11 cellular contexts compared by ENCODE assay signal in genomic region chr19:18017275-18018083, GRCh38. TPM values are rescaled to one million over a fixed set of nuclear protein-coding genes. Genes with fewer than 3 reads are reported as not detected.
DNase-seq lines count a peak whose midpoint lies in the region; ATAC-seq and TF ChIP-seq lines count a peak whose summit lies in the region.
"Had no signal": no experiment of that assay in that cellular context is flagged by ENCODE, and none has a peak within 500 bp of the region (broad histone marks: within the 10 kb centered on the region; RNA-seq: fewer than 3 reads in every experiment).

No MANE protein-coding gene starts in this region.

- H3K27me3 ChIP-seq in dorsolateral prefrontal cortex (no peaks in the 10 kb centered on the region), uterus (no peaks in the 10 kb centered on the region)
- no peaks in the 10 kb centered on the region for H3K27me3 ChIP-seq in naive thymus-derived CD4-positive, alpha-beta T cell (ENCODE audit: control insufficient read depth in 2 of 2, insufficient read depth in 2 of 2, low read length in 2 of 2)

- peaks cover 80% of the 10 kb centered on the region for H3K4me1 Mint-ChIP-seq in activated naive CD4-positive, alpha-beta T cell treated with anti-CD3 and anti-CD28 coated beads, Interleukin-2, amount 10 ng/mL, durations not matched to agents 7 days and 5 days
- peaks cover 64 to 84% (median 77%) of the 10 kb centered on the region in 7 donors for H3K4me1 Mint-ChIP-seq in naive thymus-derived CD4-positive, alpha-beta T cell

- peaks cover 36% of the 10 kb centered on the region for H3K36me3 Mint-ChIP-seq in activated naive CD4-positive, alpha-beta T cell treated with anti-CD3 and anti-CD28 coated beads, Interleukin-2, amount 10 ng/mL, durations not matched to agents 7 days and 5 days
- H3K36me3 Mint-ChIP-seq in naive thymus-derived CD4-positive, alpha-beta T cell = peaks cover 8 to 31% (median 21%) of the 10 kb centered on the region in 5 donors

- no peaks in the 10 kb centered on the region for H3K27me3 Mint-ChIP-seq in activated naive CD4-positive, alpha-beta T cell treated with anti-CD3 and anti-CD28 coated beads, Interleukin-2, amount 10 ng/mL, durations not matched to agents 7 days and 5 days
- H3K27me3 Mint-ChIP-seq in naive thymus-derived CD4-positive, alpha-beta T cell = no peaks in the 10 kb centered on the region

- CTCF ChIA-PET in activated naive CD4-positive, alpha-beta T cell treated with anti-CD3 and anti-CD28 coated beads, Interleukin-2, amount 10 ng/mL, durations not matched to agents 7 days and 5 days (lab: Charles Lee) = interaction anchor here (1.0 to 1.7 kb wide), 3 partner anchors 9 to 41 kb away, joined by 3 to 4 read pairs (median 3); no protein-coding TSS in a partner anchor
- CTCF ChIA-PET in naive thymus-derived CD4-positive, alpha-beta T cell (lab: Charles Lee) = interaction anchor here (1.2 to 1.4 kb wide), 2 partner anchors 10 to 28 kb away, joined by 3 read pairs; no protein-coding TSS in a partner anchor

- POLR2A ChIA-PET in naive thymus-derived CD4-positive, alpha-beta T cell (lab: Charles Lee) = interaction anchor here (1.4 to 28.2 kb wide), 2 partner anchors 24 to 158 kb away, joined by 3 to 961 read pairs; partner anchors contain the start of gene RPL18A

- H3K27ac ChIP-seq in dorsolateral prefrontal cortex = peak overlapping the region; percentile 59 to 100 (median 98)
- H3K27ac ChIP-seq in naive thymus-derived CD4-positive, alpha-beta T cell (ENCODE audit: low read depth, low read length) = peak overlapping the region; percentile 63
- H3K27ac ChIP-seq in uterus = peak overlapping the region; percentile 40 to 70

- intact Hi-C loops in dorsolateral prefrontal cortex (cut with DNase I) = no loop called here
- intact Hi-C loops in naive thymus-derived CD4-positive, alpha-beta T cell (cut with micrococcal nuclease) = no loop called here
- intact Hi-C loops in uterus (cut with DNase I; ENCODE audit: low total_unique reads) = no loop called here

- peaks cover 4% of the 10 kb centered on the region for H3K9me3 Mint-ChIP-seq in activated naive CD4-positive, alpha-beta T cell treated with anti-CD3 and anti-CD28 coated beads, Interleukin-2, amount 10 ng/mL, durations not matched to agents 7 days and 5 days
- H3K9me3 Mint-ChIP-seq in naive thymus-derived CD4-positive, alpha-beta T cell = peaks cover 0 to 3% (median 0%) of the 10 kb centered on the region in 11 donors

- DNase-seq in activated naive CD4-positive, alpha-beta T cell treated with anti-CD3 and anti-CD28 coated beads, Interleukin-2, amount 10 ng/mL, durations not matched to agents 7 days and 5 days = no peak
- DNase-seq in activated naive CD4-positive, alpha-beta T cell (lab: John Stamatoyannopoulos, UW) = no peak
- DNase-seq in dorsolateral prefrontal cortex (no peak), uterus (no peak)
- no peak for DNase-seq in naive thymus-derived CD4-positive, alpha-beta T cell
- no peak for DNase-seq in stimulated activated CD4-positive, alpha-beta T cell treated with anti-CD3 and anti-CD28 coated beads, Interleukin-2, amount 100 ng/mL, for 48 hours
- DNase-seq: amniotic stem cell, GOT3, T-helper 9 cell had no signal

- TF ChIP-seq POLR2A in uterus (IDR thresholded peaks at IDR 0.05) = no peak

- ATAC-seq in naive thymus-derived CD4-positive, alpha-beta T cell = no peak
- ATAC-seq in GM18858 (IDR thresholded peaks at IDR 0.05; ENCODE audit: unreplicated experiment) (no peak), HG02588 (IDR thresholded peaks at IDR 0.05; ENCODE audit: unreplicated experiment) (no peak)

- no peak for TF ChIP-seq CTCF in dorsolateral prefrontal cortex (IDR thresholded peaks at IDR 0.05 in 54 of 56, conservative IDR thresholded peaks at IDR 0.05 in 2 of 56; ENCODE audit: low read depth in 1 of 56, partially characterized antibody in 56 of 56)
- TF ChIP-seq CTCF in uterus (IDR thresholded peaks at IDR 0.05) = no peak

- H3K27ac Mint-ChIP-seq in activated naive CD4-positive, alpha-beta T cell treated with anti-CD3 and anti-CD28 coated beads, Interleukin-2, amount 10 ng/mL, durations not matched to agents 7 days and 5 days = peak overlapping the region; percentile 25
- H3K27ac Mint-ChIP-seq in naive thymus-derived CD4-positive, alpha-beta T cell = peak overlapping the region; percentile 68 to 96 (median 86)

- H3K4me3 ChIP-seq in dorsolateral prefrontal cortex (peak overlapping the region in 1 of 59 donors; percentile 5), uterus (no peak overlapping the region)
- no peak overlapping the region for H3K4me3 ChIP-seq in naive thymus-derived CD4-positive, alpha-beta T cell (ENCODE audit: low read length)

- peaks cover 0 to 22% (median 14%) of the 10 kb centered on the region in 3 experiments for H3K36me3 ChIP-seq in naive thymus-derived CD4-positive, alpha-beta T cell (ENCODE audit: control insufficient read depth in 2 of 3, insufficient read depth in 3 of 3, low read length in 3 of 3)
- H3K36me3 ChIP-seq in uterus = no peaks in the 10 kb centered on the region

- H3K4me3 Mint-ChIP-seq in activated naive CD4-positive, alpha-beta T cell treated with anti-CD3 and anti-CD28 coated beads, Interleukin-2, amount 10 ng/mL, durations not matched to agents 7 days and 5 days = no peak overlapping the region
- peak overlapping the region in 7 of 10 donors; percentile 9 to 58 (median 33) for H3K4me3 Mint-ChIP-seq in naive thymus-derived CD4-positive, alpha-beta T cell

- H3K4me1 ChIP-seq in naive thymus-derived CD4-positive, alpha-beta T cell (ENCODE audit: control insufficient read depth in 2 of 2, insufficient read depth in 2 of 2, low read length in 2 of 2) = peaks cover 23 to 71% of the 10 kb centered on the region in 2 donors
- peaks cover 0 to 21% of the 10 kb centered on the region in 2 donors for H3K4me1 ChIP-seq in uterus

- H3K9me3 ChIP-seq in naive thymus-derived CD4-positive, alpha-beta T cell (ENCODE audit: control insufficient read depth in 2 of 3, low read length in 3 of 3) = no peaks in the 10 kb centered on the region
- H3K9me3 ChIP-seq in uterus = no peaks in the 10 kb centered on the region

RNA-seq across cellular contexts. Expression of gene ARRDC2, which starts 9.5 kb away (rescaled TPM):
- total RNA-seq in dorsolateral prefrontal cortex (100 to 1,000 TPM in 10 of 120 experiments, 10 to 100 TPM in 110; 17.5 to 207 (median 47.3) TPM), uterus (10 to 100 TPM; 18.7 to 77.9 (median 43.1) TPM)
- total RNA-seq in naive thymus-derived CD4-positive, alpha-beta T cell = 100 to 1,000 TPM in 4 of 5 experiments, 10 to 100 TPM in 1; 77.2 to 237 (median 152) TPM
- 10 to 100 TPM; 31.8 to 60.1 TPM for polyA plus RNA-seq in naive thymus-derived CD4-positive, alpha-beta T cell

RNA-seq across cellular contexts. Expression of gene KCNN1, which starts 50.6 kb away (rescaled TPM):
- total RNA-seq in dorsolateral prefrontal cortex = 100 to 1,000 TPM in 5 of 120 experiments, 10 to 100 TPM in 115; 21.3 to 177 (median 74.4) TPM
- total RNA-seq in naive thymus-derived CD4-positive, alpha-beta T cell = under 1 TPM in 1 of 5 experiments, not detected in 4; 0.05 TPM
- polyA plus RNA-seq in naive thymus-derived CD4-positive, alpha-beta T cell = not detected
- 1 to 10 TPM in 1 of 4 donors, not detected in 3; 1.9 TPM for total RNA-seq in uterus

Comparison
In these comparisons a context has a peak if more than half of its experiments do, and no peak if none do; other contexts are left out.
1. RNA of gene KCNN1, which starts 50.6 kb away (total RNA-seq): 21.3 to 177 TPM in dorsolateral prefrontal cortex; 1.9 TPM in uterus and 0.05 TPM in naive thymus-derived CD4-positive, alpha-beta T cell; every median in the first group is over 4 times any median in the second.
2. Peak in every context shown above with its lines, with median percentiles within 50 percentile points of each other: H3K27ac ChIP-seq.